ENCODE assay signal across 16 cellular contexts in the genomic region with DNA sequence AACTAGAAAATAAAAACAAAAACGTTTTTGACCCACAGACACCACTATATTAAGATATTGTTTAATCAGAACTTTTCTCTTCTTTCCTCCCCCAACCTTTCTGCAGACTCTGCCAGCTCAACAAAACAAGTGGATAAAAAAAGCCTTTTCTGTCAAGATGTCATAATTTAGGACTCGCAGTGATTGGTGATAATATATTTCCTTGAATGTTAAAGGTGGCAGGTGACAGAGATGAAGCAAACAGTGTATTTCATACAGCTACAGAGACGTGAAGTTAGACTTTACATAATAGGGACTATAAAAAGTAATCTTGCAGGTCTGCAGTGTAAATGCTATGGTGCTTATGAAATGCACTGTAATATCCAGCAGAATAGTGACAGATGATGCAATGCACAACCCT.
DNase-seq lines count a peak whose midpoint lies in the region; ATAC-seq and TF ChIP-seq lines count a peak whose summit lies in the region.
"Had no signal": no experiment of that assay in that cellular context is flagged by ENCODE, and none has a peak within 500 bp of the region (broad histone marks: within the 10 kb centered on the region; RNA-seq: fewer than 3 reads in every experiment).

No MANE protein-coding gene starts in this region.

- no peak overlapping the region for H3K27ac Mint-ChIP-seq in stimulated activated memory B cell treated with anti-CD40 and anti-IgM and Interleukin-4, amounts not matched to agents 10 μg/mL and 1 μg/mL and 100 μg/mL, for 72 hours
- no peak overlapping the region for H3K27ac Mint-ChIP-seq in effector memory CD8-positive, alpha-beta T cell
- H3K27ac Mint-ChIP-seq: CD4-positive, CD25-positive, alpha-beta regulatory T cell; CD8-positive, alpha-beta memory T cell; GM23338; HFFc6 had no signal

- no peak for TF ChIP-seq CTCF in IMR-90 (conservative IDR thresholded peaks at IDR 0.05; ENCODE audit: low read depth, low read length)

- intact Hi-C loops in IMR-90 (cut with micrococcal nuclease): no loop called here

- 100% methylated on average over 1 of the region's 3 CpGs; no CpG with 5 or more reads in 1 of the 2 experiments for WGBS in IMR-90 (ENCODE audit: extremely low coverage in 2 of 2, insufficient read length in 1 of 2), 2 experiments

- H3K4me1 Mint-ChIP-seq in stimulated activated memory B cell treated with anti-CD40 and anti-IgM and Interleukin-4, amounts not matched to agents 10 μg/mL and 1 μg/mL and 100 μg/mL, for 72 hours: no peaks in the 10 kb centered on the region
- H3K4me1 Mint-ChIP-seq in effector memory CD8-positive, alpha-beta T cell (ENCODE audit: low read depth in 2 of 2): no peaks in the 10 kb centered on the region
- H3K4me1 Mint-ChIP-seq: CD4-positive, CD25-positive, alpha-beta regulatory T cell; CD8-positive, alpha-beta memory T cell; GM23338 had no signal

- dilution Hi-C loops in IMR-90 (cut with HindIII; ENCODE audit: low sequenced_read_pairs, unreplicated experiment): no loop called here

- no TSS peak for BruUV-seq in IMR-90 (replicated peaks; lab: Mats Ljungman, UMichigan)

- no peaks in the 10 kb centered on the region for H3K79me1 ChIP-seq in IMR-90 (ENCODE audit: low read depth in 1 of 2, low read length in 2 of 2)

- H3K27ac ChIP-seq in IMR-90 (ENCODE audit: insufficient read depth, low read length): no peak overlapping the region

- no peak overlapping the region for H2BK15ac ChIP-seq in IMR-90 (ENCODE audit: low read depth, low read length)

- H3K23ac ChIP-seq in IMR-90 (ENCODE audit: low read depth, low read length): no peak overlapping the region

- no peak overlapping the region for H2AFZ ChIP-seq in IMR-90 (replicated peaks; ENCODE audit: low read length, poor library complexity)
- H2AFZ ChIP-seq: GM23338 had no signal

- peaks cover 3% of the 10 kb centered on the region for H3K9me3 Mint-ChIP-seq in stimulated activated memory B cell treated with anti-CD40 and anti-IgM and Interleukin-4, amounts not matched to agents 10 μg/mL and 1 μg/mL and 100 μg/mL, for 72 hours
- peaks cover 6 to 8% of the 10 kb centered on the region in 2 donors for H3K9me3 Mint-ChIP-seq in effector memory CD8-positive, alpha-beta T cell

- POLR2A ChIA-PET in IMR-90 (lab: Charles Lee; ENCODE audit: unreplicated experiment): no interaction called here

- H3K27me3 ChIP-seq in IMR-90 (ENCODE audit: control insufficient read depth, insufficient read depth, low read length) (no peaks in the 10 kb centered on the region), adipocyte (replicated peaks; ENCODE audit: control insufficient read depth, insufficient read depth, low read length) (no peaks in the 10 kb centered on the region)
- H3K27me3 ChIP-seq: BE2C had no signal

- H3K4me3 Mint-ChIP-seq in stimulated activated memory B cell treated with anti-CD40 and anti-IgM and Interleukin-4, amounts not matched to agents 10 μg/mL and 1 μg/mL and 100 μg/mL, for 72 hours: no peak overlapping the region
- no peak overlapping the region for H3K4me3 Mint-ChIP-seq in effector memory CD8-positive, alpha-beta T cell
- H3K4me3 Mint-ChIP-seq: CD4-positive, CD25-positive, alpha-beta regulatory T cell; CD8-positive, alpha-beta memory T cell; GM23338; HFFc6 had no signal

- TF ChIP-seq POLR2A in IMR-90 (IDR thresholded peaks at IDR 0.05; ENCODE audit: low read depth, low read length): no peak

- no peaks in the 10 kb centered on the region for H3K36me3 ChIP-seq in IMR-90 (ENCODE audit: control insufficient read depth, insufficient read depth, low read length)
- no peaks in the 10 kb centered on the region for H3K36me3 ChIP-seq in adipocyte (ENCODE audit: control insufficient read depth, insufficient read depth, low read length, severe bottlenecking)
- H3K36me3 ChIP-seq: BE2C had no signal

- DNase-seq in IMR-90 (no peak), adipocyte (ENCODE audit: low read depth) (peak; percentile 22), dedifferentiated amniotic fluid mesenchymal stem cell (ENCODE audit: extremely low spot score) (peak; percentile 41)
- DNase-seq in effector memory CD8-positive, alpha-beta T cell: no peak
- DNase-seq: ACHN; BE2C; C1 segment of cervical spinal cord; Caco-2; CD4-positive, CD25-positive, alpha-beta regulatory T cell; CD8-positive, alpha-beta memory T cell; HCEC 1CT; HFFc6 had no signal

- no peak overlapping the region for H2BK5ac ChIP-seq in IMR-90 (ENCODE audit: low read depth, low read length, poor library complexity, severe bottlenecking)

- no peak overlapping the region for H3K18ac ChIP-seq in IMR-90 (ENCODE audit: low read depth, low read length)

- H4K5ac ChIP-seq in IMR-90 (ENCODE audit: low read depth, low read length): no peak overlapping the region

- H3K27me3 Mint-ChIP-seq in stimulated activated memory B cell treated with anti-CD40 and anti-IgM and Interleukin-4, amounts not matched to agents 10 μg/mL and 1 μg/mL and 100 μg/mL, for 72 hours: no peaks in the 10 kb centered on the region
- no peaks in the 10 kb centered on the region for H3K27me3 Mint-ChIP-seq in effector memory CD8-positive, alpha-beta T cell
- H3K27me3 Mint-ChIP-seq: CD4-positive, CD25-positive, alpha-beta regulatory T cell; CD8-positive, alpha-beta memory T cell had no signal

- no peaks in the 10 kb centered on the region for H4K20me1 ChIP-seq in IMR-90 (ENCODE audit: insufficient read depth, low read length)

- no peak overlapping the region for H4K91ac ChIP-seq in IMR-90 (ENCODE audit: insufficient read depth, low read depth, low read length)

- H3K9me1 ChIP-seq in IMR-90 (ENCODE audit: insufficient read depth, low read length): no peaks in the 10 kb centered on the region

- TF ChIP-seq RAD21 in IMR-90 (IDR thresholded peaks at IDR 0.05; ENCODE audit: low read length): no peak

- no peak overlapping the region for H3K4ac ChIP-seq in IMR-90 (ENCODE audit: low read depth, low read length)

- no peak overlapping the region for H3K56ac ChIP-seq in IMR-90 (ENCODE audit: extremely low read depth, insufficient read depth, low read length)

- no peak overlapping the region for H3K4me3 ChIP-seq in IMR-90 (ENCODE audit: insufficient read depth, low read depth, low read length)
- H3K4me3 ChIP-seq in adipocyte (ENCODE audit: low read length): no peak overlapping the region
- H3K4me3 ChIP-seq: GM23338 had no signal

- H3K9ac ChIP-seq in IMR-90 (ENCODE audit: low read depth, low read length): no peak overlapping the region
- H3K9ac ChIP-seq in adipocyte (ENCODE audit: low read length): no peak overlapping the region

- no peaks in the 10 kb centered on the region for H3K36me3 Mint-ChIP-seq in stimulated activated memory B cell treated with anti-CD40 and anti-IgM and Interleukin-4, amounts not matched to agents 10 μg/mL and 1 μg/mL and 100 μg/mL, for 72 hours
- H3K36me3 Mint-ChIP-seq in effector memory CD8-positive, alpha-beta T cell (ENCODE audit: insufficient read depth): no peaks in the 10 kb centered on the region
- H3K36me3 Mint-ChIP-seq: CD4-positive, CD25-positive, alpha-beta regulatory T cell; CD8-positive, alpha-beta memory T cell had no signal

- no peak overlapping the region for H4K8ac ChIP-seq in IMR-90 (ENCODE audit: low read depth in 2 of 2, low read length in 2 of 2)

- CTCF ChIA-PET in IMR-90 (lab: Yijun Ruan, JAX): no interaction called here

- H3K4me1 ChIP-seq in IMR-90 (ENCODE audit: control insufficient read depth, insufficient read depth, low read length) (no peaks in the 10 kb centered on the region), adipocyte (ENCODE audit: control insufficient read depth, insufficient read depth, low read length) (peaks cover 8% of the 10 kb centered on the region)
- H3K4me1 ChIP-seq: Caco-2 had no signal

- in situ Hi-C loops in IMR-90 (cut with MboI; ENCODE audit: low sequenced_read_pairs): no loop called here

- H3K14ac ChIP-seq in IMR-90 (replicated peaks; ENCODE audit: low read depth, low read length): no peak overlapping the region

- H2AK5ac ChIP-seq in IMR-90 (ENCODE audit: low read depth, low read length): no peak overlapping the region

- no peaks in the 10 kb centered on the region for H3K9me3 ChIP-seq in IMR-90 (ENCODE audit: control insufficient read depth, insufficient read depth, low read length)
- no peaks in the 10 kb centered on the region for H3K9me3 ChIP-seq in adipocyte (ENCODE audit: control insufficient read depth, low read length)
- H3K9me3 ChIP-seq: BE2C, Caco-2 had no signal

- H2BK20ac ChIP-seq in IMR-90 (ENCODE audit: low read depth, low read length): no peak overlapping the region

- ATAC-seq in IMR-90 (ENCODE audit: low read depth) (no peak), GM21423 (IDR thresholded peaks at IDR 0.05; ENCODE audit: unreplicated experiment) (no peak)
- ATAC-seq in stimulated activated memory B cell treated with anti-CD40 and anti-IgM and Interleukin-4, amounts not matched to agents 10 μg/mL and 1 μg/mL and 100 μg/mL, for 72 hours: no peak
- no peak for ATAC-seq in effector memory CD8-positive, alpha-beta T cell (replicated peaks)
- ATAC-seq: GM23338, HepG2 had no signal

- H2BK120ac ChIP-seq in IMR-90 (ENCODE audit: low read depth, low read length): no peak overlapping the region

- H2AK9ac ChIP-seq in IMR-90 (replicated peaks; ENCODE audit: low read depth, low read length, poor library complexity): no peak overlapping the region

- no peak overlapping the region for H3K4me2 ChIP-seq in IMR-90 (ENCODE audit: low read depth, low read length)
- H3K4me2 ChIP-seq: GM23338 had no signal

TF ChIP-seq in IMR-90, 13 proteins besides CTCF, POLR2A, EP300 and RAD21:
- TF ChIP-seq CHD1 (IDR thresholded peaks at IDR 0.05; ENCODE audit: low read depth, low read length): no peak
- 0 out of 2 replicates have a peak, but pooled peaks have one; percentile 10 for TF ChIP-seq CEBPB (IDR thresholded peaks at IDR 0.05; ENCODE audit: low read depth, low read length)

Comparison
In these comparisons a context has a peak if more than half of its experiments do, and no peak if none do; other contexts are left out.
1. DNase-seq: peak in adipocyte (single experiment) and dedifferentiated amniotic fluid mesenchymal stem cell (single experiment); none in IMR-90 (single experiment) and effector memory CD8-positive, alpha-beta T cell (0 of 3).